Comparison of ENCODE assay signal across 13 cellular contexts in genomic region chr6:139829557-139829956, GRCh38.
"Had no signal": no experiment of that assay in that cellular context is flagged by ENCODE, and none has a peak within 500 bp of the region (broad histone marks: within the 10 kb centered on the region; RNA-seq: fewer than 3 reads in every experiment).

No MANE protein-coding gene starts in this region.

- H3K4me3 ChIP-seq: coronary artery, upper lobe of right lung had no signal

- H3K4me1 ChIP-seq: upper lobe of right lung had no signal

- H3K9me3 ChIP-seq: upper lobe of right lung had no signal

- DNase-seq: activated CD4-positive, alpha-beta T cell treated with anti-CD3 and anti-CD28 coated beads, Interleukin-2, amount 50 U/mL, for 1 hour; activated naive CD4-positive, alpha-beta T cell treated with anti-CD3 and anti-CD28 coated beads for 36 hours; activated T-cell treated with anti-CD3 and anti-CD28 coated beads for 4 hours; central memory CD4-positive, alpha-beta T cell; effector CD8-positive, alpha-beta T cell; foreskin melanocyte; kidney; nephron progenitor cell; stimulated activated CD4-positive, alpha-beta T cell treated with anti-CD3 and anti-CD28 coated beads, Interleukin-4, amount 100 ng/mL, for 1 hour; stimulated activated CD8-positive, alpha-beta memory T cell treated with anti-CD3 and anti-CD28 coated beads, Interleukin-4, amount 100 ng/mL, for 48 hours; upper lobe of right lung had no signal

- ATAC-seq: activated T-helper 17 cell treated with anti-CD3 and anti-CD28 coated beads, Interleukin-2, amount 50 U/mL, for 72 hours; upper lobe of right lung had no signal

- H3K27me3 ChIP-seq: upper lobe of right lung had no signal

- H3K36me3 ChIP-seq: upper lobe of right lung had no signal
